33 cellular contexts compared by ENCODE assay signal in genomic region chr15:57054351-57054750, GRCh38.
DNase-seq lines count a peak whose midpoint lies in the region; ATAC-seq, FAIRE-seq and TF ChIP-seq lines count a peak whose summit lies in the region.
"Had no signal": no experiment of that assay in that cellular context is flagged by ENCODE, and none has a peak within 500 bp of the region (broad histone marks: within the 10 kb centered on the region; RNA-seq: fewer than 3 reads in every experiment).

No MANE protein-coding gene starts in this region.

- peaks cover 5% of the 10 kb centered on the region for H3K27me3 Mint-ChIP-seq in nephron progenitor cell (ENCODE audit: low read depth, poor library complexity)
- H3K27me3 Mint-ChIP-seq: activated CD8-positive, alpha-beta T cell treated with anti-CD3 and anti-CD28 coated beads for 36 hours; activated T-helper 17 cell treated with anti-CD3 and anti-CD28 coated beads, Interleukin-2, amount 50 U/mL, for 72 hours; T-helper 17 cell had no signal

- POLR2A ChIA-PET in A673 (lab: Charles Lee; ENCODE audit: low non-redundant PET) (no interaction called here), endothelial cell of umbilical vein (lab: Charles Lee) (no interaction called here)

- no peak overlapping the region for H2AFZ ChIP-seq in Loucy (ENCODE audit: low read length)
- no peak overlapping the region for H2AFZ ChIP-seq in endothelial cell of umbilical vein (ENCODE audit: low read depth, low read length)

- intact Hi-C loops in A673 (cut with micrococcal nuclease; ENCODE audit: unreplicated experiment): no loop called here
- intact Hi-C loops in endothelial cell of umbilical vein (cut with micrococcal nuclease): no loop called here

- dilution Hi-C loops in endothelial cell of umbilical vein (cut with MboI; ENCODE audit: extremely low pct_ligation_motif_present, low sequenced_read_pairs): no loop called here

- no peak overlapping the region for H3K27ac ChIP-seq in A673 (ENCODE audit: low read depth, low read length, poor library complexity, severe bottlenecking)
- peak overlapping the region; percentile 17 for H3K27ac ChIP-seq in endothelial cell of umbilical vein (ENCODE audit: insufficient read depth, low read depth, low read length)
- H3K27ac ChIP-seq: BLaER1, breast epithelium, foreskin keratinocyte, neutrophil, psoas muscle had no signal

- H3K36me3 ChIP-seq in A673 (ENCODE audit: insufficient read depth, low read length, poor library complexity, severe bottlenecking) (no peaks in the 10 kb centered on the region), Loucy (ENCODE audit: insufficient read depth, low read length) (no peaks in the 10 kb centered on the region), endothelial cell of umbilical vein (ENCODE audit: control insufficient read depth in 2 of 2, extremely low read depth in 1 of 2, insufficient read depth in 2 of 2, low read length in 2 of 2) (no peaks in the 10 kb centered on the region)
- H3K36me3 ChIP-seq: breast epithelium, heart right ventricle, neutrophil, transverse colon had no signal

- H3K27ac Mint-ChIP-seq in nephron progenitor cell: peak overlapping the region; percentile 50
- H3K27ac Mint-ChIP-seq: activated CD8-positive, alpha-beta T cell treated with anti-CD3 and anti-CD28 coated beads for 36 hours; activated T-helper 17 cell treated with anti-CD3 and anti-CD28 coated beads, Interleukin-2, amount 50 U/mL, for 72 hours; T-helper 17 cell had no signal

- H4K20me1 ChIP-seq in Loucy (ENCODE audit: insufficient read depth, low read length, poor library complexity, severe bottlenecking): peaks cover 31% of the 10 kb centered on the region
- peaks cover 9% of the 10 kb centered on the region for H4K20me1 ChIP-seq in endothelial cell of umbilical vein (replicated peaks; ENCODE audit: control insufficient read depth, extremely low read depth, insufficient read depth, low read length)

- H3K4me1 ChIP-seq in A673 (ENCODE audit: insufficient read depth, low read length, poor library complexity, severe bottlenecking): peaks cover 42% of the 10 kb centered on the region
- H3K4me1 ChIP-seq in Loucy (ENCODE audit: insufficient read depth, low read length, poor library complexity, severe bottlenecking): peaks cover 15% of the 10 kb centered on the region
- peaks cover 35% of the 10 kb centered on the region for H3K4me1 ChIP-seq in endothelial cell of umbilical vein (ENCODE audit: control insufficient read depth, extremely low read depth, insufficient read depth, low read length)

- H3K9me2 ChIP-seq in Loucy (replicated peaks; ENCODE audit: low read depth, low read length): no peaks in the 10 kb centered on the region

- no peak for TF ChIP-seq POLR2A in endothelial cell of umbilical vein (IDR thresholded peaks at IDR 0.05; ENCODE audit: low read depth, low read length)

- peaks cover 77% of the 10 kb centered on the region for H3K4me1 Mint-ChIP-seq in nephron progenitor cell

- H3K36me3 Mint-ChIP-seq in nephron progenitor cell (ENCODE audit: low read depth): peaks cover 29% of the 10 kb centered on the region

- no peaks in the 10 kb centered on the region for H3K9me1 ChIP-seq in endothelial cell of umbilical vein (replicated peaks; ENCODE audit: control insufficient read depth, extremely low read depth, insufficient read depth, low read length)

- H3K9me3 ChIP-seq in A673 (ENCODE audit: low read depth, low read length, poor library complexity, severe bottlenecking): no peaks in the 10 kb centered on the region
- no peaks in the 10 kb centered on the region for H3K9me3 ChIP-seq in Loucy (ENCODE audit: insufficient read depth, low read depth, low read length)
- H3K9me3 ChIP-seq in endothelial cell of umbilical vein (replicated peaks; ENCODE audit: control insufficient read depth, insufficient read depth, low read length): no peaks in the 10 kb centered on the region
- H3K9me3 ChIP-seq: breast epithelium, heart right ventricle, neutrophil, psoas muscle, transverse colon had no signal

- FAIRE-seq in endothelial cell of umbilical vein (lab: Jason Lieb, UNC): no peak
- FAIRE-seq: colon had no signal

- TF ChIP-seq CTCF in A673 (conservative IDR thresholded peaks at IDR 0.05; ENCODE audit: low read depth, low read length) (no peak), Loucy (conservative IDR thresholded peaks at IDR 0.05; ENCODE audit: low read length) (no peak), endothelial cell of umbilical vein (IDR thresholded peaks at IDR 0.05; ENCODE audit: extremely low read depth in 1 of 2, insufficient read depth in 1 of 2, low read depth in 1 of 2, low read length in 2 of 2) (no peak), nephron progenitor cell (IDR thresholded peaks at IDR 0.05) (no peak)

- no peak for ATAC-seq in GM19351 (IDR thresholded peaks at IDR 0.05; ENCODE audit: unreplicated experiment)
- ATAC-seq: activated CD8-positive, alpha-beta T cell treated with anti-CD3 and anti-CD28 coated beads for 36 hours; activated T-helper 17 cell treated with anti-CD3 and anti-CD28 coated beads, Interleukin-2, amount 50 U/mL, for 72 hours; foreskin keratinocyte; heart right ventricle; psoas muscle; SK-N-SH treated with all-trans-retinoic acid at 6 μM for 48 hours; T-helper 17 cell had no signal

- H3K9ac ChIP-seq in Loucy (ENCODE audit: low read depth, low read length, poor library complexity, severe bottlenecking): no peak overlapping the region
- H3K9ac ChIP-seq in endothelial cell of umbilical vein (replicated peaks; ENCODE audit: extremely low read depth, insufficient read depth, low read length): no peak overlapping the region
- H3K9ac ChIP-seq: BLaER1 had no signal

- no peak overlapping the region for H3K4me3 ChIP-seq in A673 (ENCODE audit: low read depth, low read length, poor library complexity, severe bottlenecking)
- H3K4me3 ChIP-seq in Loucy (ENCODE audit: low read length, poor library complexity, severe bottlenecking): no peak overlapping the region
- H3K4me3 ChIP-seq in endothelial cell of umbilical vein (replicated peaks in 1 of 3; ENCODE audit: insufficient read depth in 1 of 3, low read depth in 1 of 3, low read length in 3 of 3): no peak overlapping the region
- H3K4me3 ChIP-seq: BLaER1, breast epithelium, heart right ventricle, psoas muscle, transverse colon had no signal

- CTCF ChIA-PET in A673 (lab: Charles Lee): no interaction called here
- CTCF ChIA-PET in endothelial cell of umbilical vein (lab: Charles Lee): interaction anchor here (0.6 to 1.5 kb wide), 6 partner anchors 21 to 1650 kb away, joined by 3 to 7 read pairs (median 3); no protein-coding TSS in a partner anchor

- H3K79me2 ChIP-seq in Loucy (ENCODE audit: insufficient read depth, low read length) (peaks cover 90% of the 10 kb centered on the region), endothelial cell of umbilical vein (ENCODE audit: control insufficient read depth, insufficient read depth, low read length) (peaks cover 94% of the 10 kb centered on the region)

- H3K9me3 Mint-ChIP-seq in nephron progenitor cell: peaks cover 11% of the 10 kb centered on the region
- H3K9me3 Mint-ChIP-seq: activated CD8-positive, alpha-beta T cell treated with anti-CD3 and anti-CD28 coated beads for 36 hours; activated T-helper 17 cell treated with anti-CD3 and anti-CD28 coated beads, Interleukin-2, amount 50 U/mL, for 72 hours had no signal

- peak; percentile 44 for DNase-seq in A673 (ENCODE audit: low spot score)
- no peak for DNase-seq in endothelial cell of umbilical vein (ENCODE audit: low read depth, low spot score)
- no peak for DNase-seq in nephron progenitor cell
- DNase-seq in KG1 (lab: John Stamatoyannopoulos, UW): no peak
- no peak for DNase-seq in NCI-H128 (lab: John Stamatoyannopoulos, UW; ENCODE audit: unreplicated experiment)
- no peak for DNase-seq in stimulated activated CD4-positive, alpha-beta T cell treated with anti-CD3 and anti-CD28 coated beads, Interleukin-15, amount 100 ng/mL, for 24 hours
- DNase-seq: activated CD4-positive, CD25-positive, alpha-beta regulatory T cell treated with anti-CD3 and anti-CD28 coated beads, Interleukin-2, amount 50 U/mL, for 72 hours; activated CD8-positive, alpha-beta T cell treated with anti-CD3 and anti-CD28 coated beads for 36 hours; activated naive CD4-positive, alpha-beta T cell treated with anti-CD3 and anti-CD28 coated beads, Interleukin-2, amount 50 U/mL, for 16 hours; amniotic stem cell; DMS53; effector CD8-positive, alpha-beta T cell; foreskin keratinocyte; GF-D8; heart right ventricle; Kasumi-1; kidney glomerular epithelial cell; mammary epithelial cell; NCI-H1930; NCI-H2227 treated with DMSO at 0.1 percent for 48 hours; NCI-H774; psoas muscle; stimulated activated CD8-positive, alpha-beta memory T cell treated with anti-CD3 and anti-CD28 coated beads, Interleukin-4, amount 100 ng/mL, for 48 hours; T-helper 17 cell; transverse colon had no signal

- peak overlapping the region; percentile 9 for H3K4me2 ChIP-seq in Loucy (ENCODE audit: low read depth, low read length, poor library complexity, severe bottlenecking)
- peak overlapping the region; percentile 58 for H3K4me2 ChIP-seq in endothelial cell of umbilical vein (ENCODE audit: insufficient read depth, low read length)
- H3K4me2 ChIP-seq: BLaER1 had no signal

- BruUV-seq in A673 (replicated peaks; lab: Mats Ljungman, UMichigan): no TSS peak
- no TSS peak for BruUV-seq in endothelial cell of umbilical vein (replicated peaks; lab: Mats Ljungman, UMichigan)

- no peaks in the 10 kb centered on the region for H3F3A ChIP-seq in Loucy (ENCODE audit: low read depth)

- H3K27me3 ChIP-seq in A673 (replicated peaks; ENCODE audit: insufficient read depth, low read depth, low read length, poor library complexity) (no peaks in the 10 kb centered on the region), Loucy (ENCODE audit: insufficient read depth, low read length, poor library complexity, severe bottlenecking) (no peaks in the 10 kb centered on the region), endothelial cell of umbilical vein (ENCODE audit: control insufficient read depth in 2 of 2, insufficient read depth in 2 of 2, low read length in 2 of 2) (no peaks in the 10 kb centered on the region)
- H3K27me3 ChIP-seq: BLaER1, breast epithelium, foreskin keratinocyte, heart right ventricle, neutrophil, transverse colon had no signal

- no peak overlapping the region for H3K4me3 Mint-ChIP-seq in nephron progenitor cell
- H3K4me3 Mint-ChIP-seq: activated CD8-positive, alpha-beta T cell treated with anti-CD3 and anti-CD28 coated beads for 36 hours; activated T-helper 17 cell treated with anti-CD3 and anti-CD28 coated beads, Interleukin-2, amount 50 U/mL, for 72 hours; T-helper 17 cell had no signal

TF ChIP-seq in endothelial cell of umbilical vein, 7 proteins besides CTCF, POLR2A, EP300 and RAD21:
- TF ChIP-seq EZH2 (IDR thresholded peaks at IDR 0.05; ENCODE audit: borderline replicate concordance, low read depth, low read length, severe bottlenecking) (no peak), MYC (IDR thresholded peaks at IDR 0.05; ENCODE audit: low read depth, low read length) (no peak)
